Comparison of ENCODE assay signal across 1 cellular context in genomic region chr11:13119928-13120520, GRCh38.
TF ChIP-seq lines count a peak whose summit lies in the region.

No MANE protein-coding gene starts in this region.

TF ChIP-seq in HCT116, 20 proteins besides CTCF, POLR2A, EP300 and RAD21 (continued from another document):
- TF ChIP-seq ZBTB33 (IDR thresholded peaks at IDR 0.05; ENCODE audit: extremely low read depth, insufficient replicate concordance, low read length) = no peak
- TF ChIP-seq ELF1 (IDR thresholded peaks at IDR 0.05; ENCODE audit: borderline replicate concordance, low read depth) = no peak
- TF ChIP-seq SRF (IDR thresholded peaks at IDR 0.05; ENCODE audit: low read depth) = no peak
- TF ChIP-seq MAX (IDR thresholded peaks at IDR 0.05) = no peak
- TF ChIP-seq ZFX (IDR thresholded peaks at IDR 0.05) = no peak
- TF ChIP-seq SP1 (IDR thresholded peaks at IDR 0.05; ENCODE audit: low read depth) = no peak
- TF ChIP-seq FOSL1 (IDR thresholded peaks at IDR 0.05; ENCODE audit: low read depth) = no peak
- TF ChIP-seq SIN3A (IDR thresholded peaks at IDR 0.05; ENCODE audit: low read depth) = no peak
- TF ChIP-seq YY1 (IDR thresholded peaks at IDR 0.05; ENCODE audit: extremely low read depth, insufficient replicate concordance, low read depth, low read length) = no peak
- TF ChIP-seq ATF3 (IDR thresholded peaks at IDR 0.05) = no peak
- TF ChIP-seq CEBPB (IDR thresholded peaks at IDR 0.05; ENCODE audit: low read depth) = no peak
- no peak for TF ChIP-seq JUND (IDR thresholded peaks at IDR 0.05)
- TF ChIP-seq REST (IDR thresholded peaks at IDR 0.05; ENCODE audit: low read depth) = no peak
- no peak for TF ChIP-seq POLR2AphosphoS5 (IDR thresholded peaks at IDR 0.05; ENCODE audit: low read depth, low read length)
- TF ChIP-seq EZH2 (IDR thresholded peaks at IDR 0.05) = no peak
- TF ChIP-seq ZNF274 (IDR thresholded peaks at IDR 0.05; ENCODE audit: low read depth, low read length) = no peak
- no peak for TF ChIP-seq EZH2phosphoT487 (IDR thresholded peaks at IDR 0.05; ENCODE audit: borderline replicate concordance)
